ENCODE assay signal across 29 cellular contexts in the genomic region with DNA sequence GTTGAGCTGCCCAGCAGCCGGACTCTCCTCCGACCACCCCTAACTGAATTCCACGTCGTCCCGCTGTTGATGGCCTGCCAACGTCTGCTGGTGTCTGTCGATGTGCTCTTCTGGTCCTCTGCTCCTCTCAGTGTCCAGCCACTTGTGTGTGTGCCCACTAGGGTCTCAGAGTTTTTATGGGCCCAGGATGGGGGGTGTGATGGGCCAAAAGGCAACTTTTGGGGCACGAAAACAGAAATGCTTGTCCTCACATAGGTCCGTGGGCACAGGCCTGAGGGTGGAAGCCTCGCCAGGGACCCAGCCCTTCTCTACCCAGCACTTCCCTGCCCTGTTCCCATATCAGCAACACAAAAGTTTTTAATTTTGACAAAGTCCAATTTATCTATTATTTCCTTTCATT.
A peak's percentile ranks its signal among the peaks of the same experiment; 100 is the strongest.
DNase-seq lines count a peak whose midpoint lies in the region; ATAC-seq, FAIRE-seq and TF ChIP-seq lines count a peak whose summit lies in the region.
"Had no signal": no experiment of that assay in that cellular context is flagged by ENCODE, and none has a peak within 500 bp of the region (broad histone marks: within the 10 kb centered on the region; RNA-seq: fewer than 3 reads in every experiment).

No MANE protein-coding gene starts in this region.

- no peak overlapping the region for H3K4me3 ChIP-seq in upper lobe of right lung
- H3K4me3 ChIP-seq: A549; BLaER1; BLaER1 treated with 17β-estradiol and CSF1 and Interleukin-3, amounts not matched to agents 10 nM and 100 nM had no signal

- no peak overlapping the region for H3K27ac ChIP-seq in upper lobe of right lung
- H3K27ac ChIP-seq: 22Rv1; A549; BLaER1; BLaER1 treated with 17β-estradiol and CSF1 and Interleukin-3, amounts not matched to agents 10 nM and 100 nM; C4-2B had no signal

- DNase-seq in upper lobe of right lung, result peak; percentile 53
- no peak for DNase-seq in RCC 7860 (ENCODE audit: low spot score)
- DNase-seq: 8988T; ACHN; AML-193; BE2C; C1 segment of cervical spinal cord; Caco-2; Calu3; CD4-positive, alpha-beta memory T cell; CD4-positive, alpha-beta T cell; CD4-positive, CD25-positive, alpha-beta regulatory T cell; CD8-positive, alpha-beta memory T cell; CD8-positive, alpha-beta T cell; COR-L47; DMS 273 treated with DMSO at 0.1 percent for 48 hours; DMS153; DMS53; DMS79; DMS79 treated with DMSO at 0.1 percent for 48 hours; DND-41; EL had no signal

- H3K36me3 ChIP-seq in upper lobe of right lung, result no peaks in the 10 kb centered on the region
- H3K36me3 ChIP-seq: BE2C; BLaER1; BLaER1 treated with 17β-estradiol and CSF1 and Interleukin-3, amounts not matched to agents 10 nM and 100 nM had no signal

- ATAC-seq in upper lobe of right lung, result no peak
- ATAC-seq: A549; CD8-positive, alpha-beta T cell had no signal

- H3K27me3 ChIP-seq in upper lobe of right lung, result no peaks in the 10 kb centered on the region
- H3K27me3 ChIP-seq: BE2C; BLaER1; BLaER1 treated with 17β-estradiol and CSF1 and Interleukin-3, amounts not matched to agents 10 nM and 100 nM had no signal

- no peaks in the 10 kb centered on the region for H3K9me3 ChIP-seq in upper lobe of right lung
- H3K9me3 ChIP-seq: BE2C, Caco-2 had no signal

- TF ChIP-seq CTCF in upper lobe of right lung (IDR thresholded peaks at IDR 0.05), result no peak

- no peaks in the 10 kb centered on the region for H3K4me1 ChIP-seq in upper lobe of right lung
- H3K4me1 ChIP-seq: A549; BE2C; BLaER1; BLaER1 treated with 17β-estradiol and CSF1 and Interleukin-3, amounts not matched to agents 10 nM and 100 nM; Caco-2 had no signal

- intact Hi-C loops in upper lobe of right lung (cut with DNase I), result no loop called here

- no peak for FAIRE-seq in RCC 7860 (lab: Jason Lieb, UNC)
- FAIRE-seq: A204.1, A549, D721Med had no signal
